Comparison of ENCODE assay signal across 8 cellular contexts in the genomic region with DNA sequence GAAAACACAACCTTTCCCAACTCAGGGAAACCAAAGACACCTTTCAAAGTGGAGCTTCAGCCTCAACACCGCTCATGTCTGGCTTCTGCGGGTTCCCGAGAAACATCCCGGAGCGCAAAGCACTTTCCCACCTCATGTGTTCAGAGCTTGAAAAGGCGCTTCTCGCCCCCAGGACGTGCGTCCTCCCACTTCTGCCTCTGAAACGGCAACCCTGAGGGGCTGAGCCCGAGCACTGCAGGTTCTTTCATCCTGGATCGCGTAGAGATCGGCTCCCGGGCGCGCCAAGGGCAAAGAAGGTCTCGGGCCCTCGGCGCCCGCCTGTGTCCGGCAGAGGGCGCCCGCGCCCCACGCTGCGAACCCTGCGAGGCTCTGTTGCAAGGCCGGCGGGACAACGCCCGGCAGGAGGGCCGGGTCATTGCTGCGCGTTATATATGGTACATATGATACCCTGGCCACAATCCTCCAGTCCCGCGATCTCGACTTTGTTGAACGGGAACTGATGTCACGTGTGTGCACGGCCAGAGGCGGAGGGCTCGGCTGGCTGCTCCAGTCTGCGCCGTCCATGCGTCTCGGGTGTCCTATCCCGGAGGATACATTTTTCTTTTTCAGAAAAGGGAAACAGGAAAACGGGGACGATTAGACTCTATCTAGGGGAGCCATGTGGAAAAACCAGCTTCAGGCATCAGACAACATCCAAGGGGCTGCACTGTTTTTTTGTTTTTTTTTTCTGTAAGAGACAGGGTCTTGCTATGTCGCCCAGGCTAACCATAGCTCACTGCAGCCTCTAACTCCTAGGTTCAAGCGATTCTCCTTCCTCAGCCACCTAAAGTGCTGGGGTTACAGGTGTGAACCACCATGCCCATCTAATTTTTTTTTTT. TPM values are rescaled to one million over a fixed set of nuclear protein-coding genes. Genes with fewer than 3 reads are reported as not detected.
DNase-seq lines count a peak whose midpoint lies in the region; ATAC-seq and TF ChIP-seq lines count a peak whose summit lies in the region.

No MANE protein-coding gene starts in this region.

- peak overlapping the region; percentile 63 for H3K4me3 Mint-ChIP-seq in CD8-positive, alpha-beta T cell
- H3K4me3 Mint-ChIP-seq in natural killer cell = peak overlapping the region; percentile 59
- H3K4me3 Mint-ChIP-seq in stimulated activated effector memory CD8-positive, alpha-beta T cell treated with anti-CD3 and anti-CD28 coated beads, Interleukin-12 subunit alpha, Interleukin-12 subunit beta, amount 100 ng/mL, for 72 hours = peak overlapping the region; percentile 41

- H2AK5ac ChIP-seq in IMR-90 (ENCODE audit: low read depth, low read length) = no peak overlapping the region; the same call in 1 of the 2 replicates

- peak overlapping the region; percentile 38; the same call in 1 of the 2 replicates for H2BK20ac ChIP-seq in IMR-90 (ENCODE audit: low read depth, low read length)

- peak overlapping the region; percentile 60 for H2BK120ac ChIP-seq in IMR-90 (ENCODE audit: low read depth, low read length)

- H3K4me3 ChIP-seq in CD8-positive, alpha-beta T cell (ENCODE audit: low read depth, low read length) = peak overlapping the region; percentile 40
- H3K4me3 ChIP-seq in IMR-90 (ENCODE audit: insufficient read depth, low read depth, low read length) (peak overlapping the region; percentile 41), PC-9 (peak overlapping the region; percentile 60), fibroblast of mammary gland (ENCODE audit: control insufficient read depth, low read depth, low read length) (peak overlapping the region; percentile 58)

- TF ChIP-seq CTCF in CD8-positive, alpha-beta T cell (IDR thresholded peaks at IDR 0.05) = peak; percentile 98
- TF ChIP-seq CTCF in IMR-90 (conservative IDR thresholded peaks at IDR 0.05; ENCODE audit: low read depth, low read length) (peak; percentile 99), PC-9 (conservative IDR thresholded peaks at IDR 0.05) (peak; percentile 96), fibroblast of mammary gland (conservative IDR thresholded peaks at IDR 0.05; ENCODE audit: control insufficient read depth, insufficient read depth, low read depth, low read length) (peak; percentile 71), natural killer cell (IDR thresholded peaks at IDR 0.05) (peak; percentile 99)

- H3K36me3 Mint-ChIP-seq in CD8-positive, alpha-beta T cell = peaks cover 8% of the 10 kb centered on the region
- no peaks in the 10 kb centered on the region for H3K36me3 Mint-ChIP-seq in natural killer cell
- no peaks in the 10 kb centered on the region for H3K36me3 Mint-ChIP-seq in stimulated activated effector memory CD8-positive, alpha-beta T cell treated with anti-CD3 and anti-CD28 coated beads, Interleukin-12 subunit alpha, Interleukin-12 subunit beta, amount 100 ng/mL, for 72 hours

- DNase-seq in CD8-positive, alpha-beta T cell = peak; percentile 53 to 87 (median 71)
- DNase-seq in IMR-90 = peak; percentile 91
- DNase-seq in PC-9 = peak; percentile 91 to 94
- DNase-seq in activated T-helper 1 cell treated with Interleukin-2 at 50 U/mL for 16 hours (ENCODE audit: low read depth) = peak; percentile 64
- DNase-seq in fibroblast of mammary gland (ENCODE audit: low read depth) = peak; percentile 94
- peak; percentile 77 for DNase-seq in natural killer cell
- DNase-seq in stimulated activated effector memory CD8-positive, alpha-beta T cell treated with anti-CD3 and anti-CD28 coated beads, Interleukin-12 subunit alpha, Interleukin-12 subunit beta, amount 100 ng/mL, for 72 hours (ENCODE audit: low spot score in 2 of 2) = peak; percentile 86 to 90

- H3K9ac ChIP-seq in IMR-90 (ENCODE audit: low read depth, low read length) = peak overlapping the region; percentile 50

- H3K79me1 ChIP-seq in IMR-90 (ENCODE audit: low read depth in 1 of 2, low read length in 2 of 2) = no peaks in the 10 kb centered on the region

- peaks cover 3% of the 10 kb centered on the region for H3K4me1 Mint-ChIP-seq in CD8-positive, alpha-beta T cell (ENCODE audit: low read depth)
- peaks cover 0 to 7% of the 10 kb centered on the region in 2 donors for H3K4me1 Mint-ChIP-seq in natural killer cell
- H3K4me1 Mint-ChIP-seq in stimulated activated effector memory CD8-positive, alpha-beta T cell treated with anti-CD3 and anti-CD28 coated beads, Interleukin-12 subunit alpha, Interleukin-12 subunit beta, amount 100 ng/mL, for 72 hours = peaks cover 6% of the 10 kb centered on the region

- no peak overlapping the region for H3K18ac ChIP-seq in IMR-90 (ENCODE audit: low read depth, low read length)

- peak; percentile 99 for TF ChIP-seq RAD21 in IMR-90 (IDR thresholded peaks at IDR 0.05; ENCODE audit: low read length)

- H4K20me1 ChIP-seq in IMR-90 (ENCODE audit: insufficient read depth, low read length) (no peaks in the 10 kb centered on the region), PC-9 (ENCODE audit: insufficient read depth) (no peaks in the 10 kb centered on the region)

- H4K5ac ChIP-seq in IMR-90 (ENCODE audit: low read depth, low read length) = peak overlapping the region; percentile 3; the same call in 1 of the 2 replicates

- no TSS peak for BruUV-seq in IMR-90 (replicated peaks; lab: Mats Ljungman, UMichigan)
- BruUV-seq in PC-9 (replicated peaks; lab: Mats Ljungman, UMichigan) = TSS peak; percentile 36

- H3K9me3 ChIP-seq in CD8-positive, alpha-beta T cell (ENCODE audit: low read length) = no peaks in the 10 kb centered on the region
- H3K9me3 ChIP-seq in IMR-90 (ENCODE audit: control insufficient read depth, insufficient read depth, low read length) = no peaks in the 10 kb centered on the region
- H3K9me3 ChIP-seq in PC-9 (ENCODE audit: insufficient read depth, low read depth) = no peaks in the 10 kb centered on the region

- peak overlapping the region; percentile 31 for H2AK9ac ChIP-seq in IMR-90 (replicated peaks; ENCODE audit: low read depth, low read length, poor library complexity)

- H2BK5ac ChIP-seq in IMR-90 (ENCODE audit: low read depth, low read length, poor library complexity, severe bottlenecking) = no peak overlapping the region

- POLR2A ChIA-PET in CD8-positive, alpha-beta T cell (lab: Charles Lee) = interaction anchor here (1.6 kb wide), 1 partner anchor 19 kb away, joined by 8 read pairs; a partner anchor contains a TSS
- POLR2A ChIA-PET in IMR-90 (lab: Charles Lee; ENCODE audit: unreplicated experiment) = no interaction called here
- POLR2A ChIA-PET in PC-9 (lab: Charles Lee; ENCODE audit: unreplicated experiment) = interaction anchor here (0.5 to 0.7 kb wide), 5 partner anchors 17 to 286 kb away, joined by 5 to 23 read pairs (median 9); a partner anchor contains a TSS

- ATAC-seq in CD8-positive, alpha-beta T cell = peak; percentile 91
- ATAC-seq in GM19463 (IDR thresholded peaks at IDR 0.05; ENCODE audit: unreplicated experiment) (peak; percentile 88), IMR-90 (ENCODE audit: low read depth) (peak; percentile 99), natural killer cell (peak; percentile 94 to 98 (median 98))
- peak; percentile 97 for ATAC-seq in stimulated activated effector memory CD8-positive, alpha-beta T cell treated with anti-CD3 and anti-CD28 coated beads, Interleukin-12 subunit alpha, Interleukin-12 subunit beta, amount 100 ng/mL, for 72 hours

- H4K8ac ChIP-seq in IMR-90 (ENCODE audit: low read depth in 2 of 2, low read length in 2 of 2) = peak overlapping the region; percentile 23 to 90; a peak in 2 of 4 replicates

- H3K9me1 ChIP-seq in IMR-90 (ENCODE audit: insufficient read depth, low read length) = no peaks in the 10 kb centered on the region

- H3K9me3 Mint-ChIP-seq in CD8-positive, alpha-beta T cell = no peaks in the 10 kb centered on the region
- H3K9me3 Mint-ChIP-seq in natural killer cell = no peaks in the 10 kb centered on the region
- H3K9me3 Mint-ChIP-seq in stimulated activated effector memory CD8-positive, alpha-beta T cell treated with anti-CD3 and anti-CD28 coated beads, Interleukin-12 subunit alpha, Interleukin-12 subunit beta, amount 100 ng/mL, for 72 hours = peaks cover under 1% of the 10 kb centered on the region

- dilution Hi-C loops in IMR-90 (cut with HindIII; ENCODE audit: low sequenced_read_pairs, unreplicated experiment) = no loop called here

- no peaks in the 10 kb centered on the region for H3K36me3 ChIP-seq in CD8-positive, alpha-beta T cell (ENCODE audit: insufficient read depth, low read length)
- no peaks in the 10 kb centered on the region for H3K36me3 ChIP-seq in IMR-90 (ENCODE audit: control insufficient read depth, insufficient read depth, low read length)
- no peaks in the 10 kb centered on the region for H3K36me3 ChIP-seq in PC-9 (ENCODE audit: low read depth)

- TF ChIP-seq POLR2A in IMR-90 (IDR thresholded peaks at IDR 0.05; ENCODE audit: low read depth, low read length) = peak; percentile 51; the same call in 1 of the 2 replicates

- H3K4me1 ChIP-seq in CD8-positive, alpha-beta T cell (ENCODE audit: insufficient read depth, low read length) = peaks cover 3% of the 10 kb centered on the region
- H3K4me1 ChIP-seq in IMR-90 (ENCODE audit: control insufficient read depth, insufficient read depth, low read length) = peaks cover 2% of the 10 kb centered on the region
- peaks cover 20% of the 10 kb centered on the region for H3K4me1 ChIP-seq in PC-9 (replicated peaks; ENCODE audit: insufficient read depth)

- peak overlapping the region; percentile 73 for H3K14ac ChIP-seq in IMR-90 (replicated peaks; ENCODE audit: low read depth, low read length)

- H3K79me2 ChIP-seq in PC-9 (ENCODE audit: low read depth) = peaks cover 38% of the 10 kb centered on the region

- peak overlapping the region; percentile 85 for H3K4me2 ChIP-seq in IMR-90 (ENCODE audit: low read depth, low read length)
- peak overlapping the region; percentile 63 for H3K4me2 ChIP-seq in PC-9

- peaks cover 15% of the 10 kb centered on the region for H3F3A ChIP-seq in PC-9 (ENCODE audit: insufficient read depth, low read depth)

- peak overlapping the region; percentile 76; the same call in 1 of the 2 replicates for H3K56ac ChIP-seq in IMR-90 (ENCODE audit: extremely low read depth, insufficient read depth, low read length)

- peak overlapping the region; percentile 86; the same call in 1 of the 2 replicates for H3K23ac ChIP-seq in IMR-90 (ENCODE audit: low read depth, low read length)

- peak overlapping the region; percentile 78 for H3K4ac ChIP-seq in IMR-90 (ENCODE audit: low read depth, low read length)

- peak overlapping the region; percentile 37; the same call in 1 of the 2 replicates for H4K91ac ChIP-seq in IMR-90 (ENCODE audit: insufficient read depth, low read depth, low read length)

- peaks cover 2% of the 10 kb centered on the region for H3K27me3 Mint-ChIP-seq in CD8-positive, alpha-beta T cell (ENCODE audit: low read depth)
- H3K27me3 Mint-ChIP-seq in natural killer cell (ENCODE audit: low read depth in 2 of 2) = peaks cover 3 to 13% of the 10 kb centered on the region in 2 donors

- intact Hi-C loops in CD8-positive, alpha-beta T cell (cut with DNase I, micrococcal nuclease) = loop anchor here (1.0 to 10.0 kb wide), 6 partner anchors 19 to 1298 kb away; a partner anchor contains a TSS
- intact Hi-C loops in IMR-90 (cut with micrococcal nuclease) = loop anchor here (1.0 to 5.0 kb wide), 6 partner anchors 27 to 436 kb away; a partner anchor contains a TSS
- intact Hi-C loops in PC-9 (cut with micrococcal nuclease; ENCODE audit: unreplicated experiment) = loop anchor here (1.0 to 5.0 kb wide), 7 partner anchors 27 to 436 kb away; a partner anchor contains a TSS
- intact Hi-C loops in natural killer cell (cut with micrococcal nuclease) = loop anchor here (1.0 to 5.0 kb wide), 4 partner anchors 94 to 801 kb away; no protein-coding TSS in a partner anchor

- H2BK15ac ChIP-seq in IMR-90 (ENCODE audit: low read depth, low read length) = no peak overlapping the region; the same call in 2 of the 3 replicates

- CTCF ChIA-PET in CD8-positive, alpha-beta T cell (lab: Charles Lee) = interaction anchor here (0.5 to 5.9 kb wide), 20 partner anchors 8 to 469 kb away, joined by 3 to 58 read pairs (median 4); a partner anchor contains a TSS
- CTCF ChIA-PET in IMR-90 (lab: Yijun Ruan, JAX) (interaction anchor here (0.5 to 2.1 kb wide), 16 partner anchors 14 to 1602 kb away, joined by 3 to 7 read pairs (median 3); a partner anchor contains a TSS), PC-9 (lab: Charles Lee) (interaction anchor here (0.5 to 1.5 kb wide), 15 partner anchors 21 to 443 kb away, joined by 3 to 8 read pairs (median 5); a partner anchor contains a TSS)

- in situ Hi-C loops in IMR-90 (cut with MboI; ENCODE audit: low sequenced_read_pairs) = loop anchor here (5.0 kb wide), 2 partner anchors 291 to 416 kb away; no protein-coding TSS in a partner anchor

- H3K9me2 ChIP-seq in PC-9 (ENCODE audit: insufficient read depth) = no peaks in the 10 kb centered on the region

- H2AFZ ChIP-seq in IMR-90 (replicated peaks; ENCODE audit: low read length, poor library complexity) (peak overlapping the region; percentile 86), PC-9 (peak overlapping the region; percentile 40; the same call in 1 of the 2 replicates)

- WGBS in IMR-90 (ENCODE audit: extremely low coverage in 2 of 2, insufficient read length in 1 of 2), 2 experiments = 1% methylated on average over 15 of the region's 52 CpGs; no CpG with 5 or more reads in 1 of the 2 experiments

- H3K27me3 ChIP-seq in CD8-positive, alpha-beta T cell (ENCODE audit: insufficient read depth, low read length) = no peaks in the 10 kb centered on the region
- no peaks in the 10 kb centered on the region for H3K27me3 ChIP-seq in IMR-90 (ENCODE audit: control insufficient read depth, insufficient read depth, low read length)
- no peaks in the 10 kb centered on the region for H3K27me3 ChIP-seq in PC-9 (ENCODE audit: insufficient read depth, low read depth)

- no peak overlapping the region for H3K27ac ChIP-seq in CD8-positive, alpha-beta T cell (ENCODE audit: low read depth, low read length)
- peak overlapping the region; percentile 0; the same call in 1 of the 2 replicates for H3K27ac ChIP-seq in IMR-90 (ENCODE audit: insufficient read depth, low read length)
- peak overlapping the region; percentile 51 for H3K27ac ChIP-seq in PC-9

- no peak overlapping the region for H3K27ac Mint-ChIP-seq in CD8-positive, alpha-beta T cell
- H3K27ac Mint-ChIP-seq in natural killer cell = no peak overlapping the region
- no peak overlapping the region for H3K27ac Mint-ChIP-seq in stimulated activated effector memory CD8-positive, alpha-beta T cell treated with anti-CD3 and anti-CD28 coated beads, Interleukin-12 subunit alpha, Interleukin-12 subunit beta, amount 100 ng/mL, for 72 hours

RNA-seq across cellular contexts. Expression of a gene that starts 19.1 kb away (rescaled TPM):
- total RNA-seq in CD8-positive, alpha-beta T cell = 10 to 100 TPM; 10.9 to 11.7 TPM
- total RNA-seq in IMR-90 (2012; rRNA removed) = 10.9 and 15.0 TPM in 2 replicates
- polyA plus RNA-seq in IMR-90 (2012; rRNA removed) = 9.4 and 13.6 TPM in 2 replicates
- 9.4 and 10.0 TPM in 2 replicates for polyA plus RNA-seq in IMR-90 (2012; cell fraction: cytosol; rRNA removed)
- 5.1 and 17.6 TPM in 2 replicates for polyA plus RNA-seq in IMR-90 (2012; cell fraction: nucleus; rRNA removed; ENCODE audit: low replicate concordance)
- 26.9 and 30.7 TPM in 2 replicates for total RNA-seq in PC-9 (2021)
- total RNA-seq in natural killer cell = 10 to 100 TPM; 16.3 to 17.9 (median 17.1) TPM

RNA-seq across cellular contexts. Expression of a gene that starts 27.2 kb away (rescaled TPM):
- total RNA-seq in CD8-positive, alpha-beta T cell = under 1 TPM; 0.22 to 0.35 TPM
- 11.1 and 15.0 TPM in 2 replicates for total RNA-seq in IMR-90 (2012; rRNA removed)
- polyA plus RNA-seq in IMR-90 (2012; rRNA removed) = 9.2 and 10.1 TPM in 2 replicates
- polyA plus RNA-seq in IMR-90 (2012; cell fraction: cytosol; rRNA removed) = 5.2 and 16.1 TPM in 2 replicates
- polyA plus RNA-seq in IMR-90 (2012; cell fraction: nucleus; rRNA removed; ENCODE audit: low replicate concordance) = 6.1 and 13.7 TPM in 2 replicates
- total RNA-seq in PC-9 (2021) = 117 and 142 TPM in 2 replicates
- total RNA-seq in natural killer cell = 1 to 10 TPM in 2 of 3 donors, under 1 TPM in 1; 0.18 to 5.7 (median 2.5) TPM
